ENCODE assay signal across 10 cellular contexts in genomic region chr19:8352134-8352827, GRCh38. TPM values are rescaled to one million over a fixed set of nuclear protein-coding genes. Genes with fewer than 3 reads are reported as not detected.
DNase-seq lines count a peak whose midpoint lies in the region; ATAC-seq and TF ChIP-seq lines count a peak whose summit lies in the region.
"Had no signal": no experiment of that assay in that cellular context is flagged by ENCODE, and none has a peak within 500 bp of the region (broad histone marks: within the 10 kb centered on the region; RNA-seq: fewer than 3 reads in every experiment).

No MANE protein-coding gene starts in this region.

- H3K27ac ChIP-seq in HUES48 (ENCODE audit: low read depth, low read length) (no peak overlapping the region), dorsolateral prefrontal cortex (peak overlapping the region in 8 of 59 donors; percentile 3 to 58 (median 46)), WERI-Rb-1 (no peak overlapping the region)

- H3K4me3 ChIP-seq in HUES48 (ENCODE audit: low read depth, low read length) (peak overlapping the region; percentile 14; the same call in 1 of the 2 replicates), dorsolateral prefrontal cortex (peak overlapping the region in 38 of 59 donors; percentile 4 to 53 (median 22)), WERI-Rb-1 (ENCODE audit: low read depth, low read length) (no peak overlapping the region)

- H3K9me3 ChIP-seq in HUES48 (ENCODE audit: control insufficient read depth, insufficient read depth, low read length) (no peaks in the 10 kb centered on the region), WERI-Rb-1 (ENCODE audit: severe bottlenecking) (no peaks in the 10 kb centered on the region)

- ATAC-seq in GM18519 (IDR thresholded peaks at IDR 0.05; ENCODE audit: low FRiP score, unreplicated experiment) = no peak

- peaks cover 8% of the 10 kb centered on the region; the same call in 1 of the 2 replicates for H3K4me1 ChIP-seq in HUES48 (ENCODE audit: control insufficient read depth, insufficient read depth, low read length)

- H3K9me3 Mint-ChIP-seq in neural crest cell = no peaks in the 10 kb centered on the region

- H3K4me3 Mint-ChIP-seq in neural crest cell = peak overlapping the region; percentile 27

- no peaks in the 10 kb centered on the region for H3K27me3 ChIP-seq in HUES48 (ENCODE audit: control insufficient read depth, insufficient read depth, low read length)
- peaks cover 0 to 6% (median 0%) of the 10 kb centered on the region in 45 donors for H3K27me3 ChIP-seq in dorsolateral prefrontal cortex
- no peaks in the 10 kb centered on the region for H3K27me3 ChIP-seq in WERI-Rb-1 (ENCODE audit: insufficient read depth, low read depth, severe bottlenecking)

- intact Hi-C loops in dorsolateral prefrontal cortex (cut with DNase I) = loop anchor here (5.0 to 10.0 kb wide), 2 partner anchors 45 to 223 kb away; partner anchors contain the start of gene MYO1F (in 1 of the 2)

- peaks cover 22% of the 10 kb centered on the region for H3K4me1 Mint-ChIP-seq in neural crest cell

- H3K36me3 Mint-ChIP-seq in neural crest cell (ENCODE audit: low read depth) = no peaks in the 10 kb centered on the region

- no peak overlapping the region for H3K9ac ChIP-seq in HUES48 (ENCODE audit: low read depth, low read length)

- H3K27ac Mint-ChIP-seq in neural crest cell (ENCODE audit: unreplicated experiment) = no peak overlapping the region

- DNase-seq in AG08395 (ENCODE audit: low spot score) = peak; percentile 3
- DNase-seq in dorsolateral prefrontal cortex = no peak
- no peak for DNase-seq in neural crest cell (ENCODE audit: low read depth, low spot score)
- DNase-seq in NCI-H2081 treated with DMSO at 0.1 percent for 48 hours (lab: John Stamatoyannopoulos, UW) = no peak
- no peak for DNase-seq in A172 (ENCODE audit: low spot score)
- DNase-seq in WERI-Rb-1 = no peak
- DNase-seq: COR-L47; effector CD8-positive, alpha-beta T cell had no signal

- peaks cover 4% of the 10 kb centered on the region for H3K27me3 Mint-ChIP-seq in neural crest cell (ENCODE audit: low read depth)

- H3K36me3 ChIP-seq in HUES48 (ENCODE audit: control insufficient read depth, insufficient read depth, low read length) = no peaks in the 10 kb centered on the region
- H3K36me3 ChIP-seq in WERI-Rb-1 = no peaks in the 10 kb centered on the region

- TF ChIP-seq CTCF in dorsolateral prefrontal cortex (IDR thresholded peaks at IDR 0.05 in 54 of 56, conservative IDR thresholded peaks at IDR 0.05 in 2 of 56; ENCODE audit: low read depth in 1 of 56, partially characterized antibody in 56 of 56) (no peak), neural crest cell (conservative IDR thresholded peaks at IDR 0.05) (no peak), WERI-Rb-1 (IDR thresholded peaks at IDR 0.05; ENCODE audit: low read depth, low read length) (no peak)

RNA-seq across cellular contexts. Expression of gene KANK3, which starts 9.2 kb away (rescaled TPM):
- total RNA-seq in dorsolateral prefrontal cortex (10 to 100 TPM in 66 of 120 experiments, 1 to 10 TPM in 54; 4.7 to 29.3 (median 10.7) TPM), neural crest cell (0.66 and 0.77 TPM in 2 replicates)
- 1.0 and 1.2 TPM in 2 replicates for total RNA-seq in A172 (2014; rRNA removed; shearing (Covaris generic))

RNA-seq across cellular contexts. Expression of gene ANGPTL4, which starts 11.7 kb away (rescaled TPM):
- total RNA-seq in dorsolateral prefrontal cortex (100 to 1,000 TPM in 14 of 120 experiments, 10 to 100 TPM in 104, 1 to 10 TPM in 2; 5.9 to 298 (median 35.7) TPM), neural crest cell (not detected in 2 replicates)
- total RNA-seq in A172 (2014; rRNA removed; shearing (Covaris generic)) = not detected in 2 replicates

RNA-seq across cellular contexts. Expression of gene RPS28, which starts 31.0 kb away (rescaled TPM):
- total RNA-seq in dorsolateral prefrontal cortex = 100 to 1,000 TPM; 395 to 973 (median 613) TPM
- total RNA-seq in neural crest cell = 1,577 and 1,634 TPM in 2 replicates
- total RNA-seq in A172 (2014; rRNA removed; shearing (Covaris generic)) = 193 and 479 TPM in 2 replicates

RNA-seq across cellular contexts. Expression of gene NDUFA7, which starts 31.1 kb away (rescaled TPM):
- 10 to 100 TPM; 16.2 to 82.8 (median 42.0) TPM for total RNA-seq in dorsolateral prefrontal cortex
- 50.9 and 51.8 TPM in 2 replicates for total RNA-seq in neural crest cell
- total RNA-seq in A172 (2014; rRNA removed; shearing (Covaris generic)) = 31.8 and 71.4 TPM in 2 replicates

RNA-seq across cellular contexts. Expression of gene RAB11B, which starts 37.9 kb away (rescaled TPM):
- total RNA-seq in dorsolateral prefrontal cortex (100 to 1,000 TPM; 130 to 218 (median 167) TPM), neural crest cell (121 and 135 TPM in 2 replicates)
- 3.1 and 8.0 TPM in 2 replicates for total RNA-seq in A172 (2014; rRNA removed; shearing (Covaris generic))
